11 cellular contexts compared by ENCODE assay signal in the genomic region with DNA sequence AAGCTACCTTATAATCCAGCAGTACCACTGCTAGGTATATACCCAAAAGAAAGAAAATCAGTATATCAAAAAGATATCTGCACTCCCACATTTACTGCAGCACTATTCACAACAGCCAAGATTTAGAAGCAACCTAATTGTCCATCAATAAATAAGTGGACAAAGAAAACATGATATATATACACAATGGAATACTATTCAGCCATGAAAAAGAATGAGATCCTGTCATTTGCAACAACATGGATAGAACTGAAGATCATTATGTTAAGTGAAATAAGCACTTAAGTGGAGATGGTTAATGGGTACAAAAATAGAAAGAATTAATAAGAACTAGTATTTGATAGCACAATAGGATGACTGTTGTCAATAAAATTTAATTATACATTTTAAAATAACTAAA.
"Had no signal": no experiment of that assay in that cellular context is flagged by ENCODE, and none has a peak within 500 bp of the region (broad histone marks: within the 10 kb centered on the region; RNA-seq: fewer than 3 reads in every experiment).

No MANE protein-coding gene starts in this region.

- H3K4me1 ChIP-seq: HAP-1 had no signal

- H3K27ac ChIP-seq: GM23248 had no signal

- H3K4me3 ChIP-seq: GM23248, GM23338, HAP-1 had no signal

- H3K36me3 ChIP-seq: HAP-1 had no signal

- DNase-seq: GM23248, GOT3, H7, H9, HCEC 1CT, HFFc6 had no signal

- H2AFZ ChIP-seq: GM23248, GM23338 had no signal

- ATAC-seq: GM23338, HCT116 had no signal

- H3K9ac ChIP-seq: GM23248 had no signal

- H3K4me2 ChIP-seq: GM23338 had no signal

- FAIRE-seq: H1, H54 had no signal
